ENCODE assay signal across 14 cellular contexts in the genomic region with DNA sequence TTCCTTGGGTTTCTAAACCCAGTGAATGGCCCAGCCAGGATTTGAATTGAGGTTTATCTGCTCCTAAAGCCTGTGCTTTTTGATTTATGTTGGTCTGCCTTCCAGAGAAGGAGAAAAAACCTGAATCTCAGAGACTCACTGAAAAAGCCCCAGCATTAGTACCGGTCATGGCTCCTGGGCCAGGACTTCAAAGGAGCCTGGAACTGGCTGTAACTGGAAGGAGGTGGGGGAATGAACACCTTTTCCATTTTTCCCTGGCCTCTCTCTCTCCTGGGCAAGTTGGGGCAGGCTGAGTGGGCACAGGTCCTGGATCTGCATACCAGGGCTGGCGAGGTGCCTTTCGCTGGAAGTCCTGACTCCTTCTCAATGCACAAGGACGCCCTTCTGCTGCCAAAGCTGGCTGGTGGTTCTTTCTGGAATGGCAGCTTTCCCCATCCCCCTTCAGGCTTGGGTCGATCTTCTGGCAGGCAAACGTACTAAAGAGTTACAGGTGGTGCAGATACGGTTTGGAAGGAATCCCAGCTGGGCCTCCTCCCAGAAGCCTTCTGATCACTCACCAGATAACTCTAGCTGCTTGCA.
DNase-seq lines count a peak whose midpoint lies in the region; ATAC-seq, FAIRE-seq and TF ChIP-seq lines count a peak whose summit lies in the region.
"Had no signal": no experiment of that assay in that cellular context is flagged by ENCODE, and none has a peak within 500 bp of the region (broad histone marks: within the 10 kb centered on the region; RNA-seq: fewer than 3 reads in every experiment).

No MANE protein-coding gene starts in this region.

- no peak overlapping the region for H4K5ac ChIP-seq in H1 (ENCODE audit: insufficient read length, low read depth, low read length)

- no peak overlapping the region for H4K91ac ChIP-seq in H1 (replicated peaks; ENCODE audit: insufficient read length, low read length)

- ATAC-seq in HG03135 (IDR thresholded peaks at IDR 0.05; ENCODE audit: unreplicated experiment), result no peak
- ATAC-seq in HG02840 (IDR thresholded peaks at IDR 0.05; ENCODE audit: low FRiP score, unreplicated experiment), result no peak

- H3K9me3 ChIP-seq in H1 (ENCODE audit: insufficient read depth in 2 of 2, low read depth in 1 of 2, low read length in 1 of 2), result no peaks in the 10 kb centered on the region
- H3K9me3 ChIP-seq: BLaER1 treated with 17β-estradiol and CSF1 and Interleukin-3, amounts not matched to agents 10 nM and 100 nM had no signal

- no peak overlapping the region for H2BK5ac ChIP-seq in H1 (ENCODE audit: low read depth, low read length)

- H3K9me3 Mint-ChIP-seq in activated T-cell treated with anti-CD3 and anti-CD28 coated beads, Interleukin-2, amount 50 U/mL, for 24 hours, result no peaks in the 10 kb centered on the region
- H3K9me3 Mint-ChIP-seq: immature natural killer cell had no signal

- H3K4me3 ChIP-seq in H1 (ENCODE audit: extremely low read depth in 1 of 4, insufficient read depth in 2 of 4, low read depth in 3 of 4, low read length in 4 of 4), result no peak overlapping the region
- H3K4me3 ChIP-seq: BLaER1 treated with 17β-estradiol and CSF1 and Interleukin-3, amounts not matched to agents 10 nM and 100 nM had no signal

- no peak for TF ChIP-seq EP300 in H1 (IDR thresholded peaks at IDR 0.05; ENCODE audit: borderline replicate concordance in 1 of 2, low read depth in 2 of 2, low read length in 2 of 2)

- H2BK120ac ChIP-seq in H1 (replicated peaks; ENCODE audit: low read depth, low read length), result no peak overlapping the region

- no peak overlapping the region for H3K4me2 ChIP-seq in H1 (ENCODE audit: insufficient read depth in 1 of 2, low read depth in 2 of 2, low read length in 2 of 2)
- H3K4me2 ChIP-seq: BLaER1 treated with 17β-estradiol and CSF1 and Interleukin-3, amounts not matched to agents 10 nM and 100 nM had no signal

- TF ChIP-seq CTCF in C4-2B (conservative IDR thresholded peaks at IDR 0.05), result peak; percentile 23; the same call in 1 of the 2 replicates
- TF ChIP-seq CTCF in H1 (IDR thresholded peaks at IDR 0.05; ENCODE audit: control extremely low read depth in 1 of 3, insufficient read depth in 1 of 3, low read depth in 1 of 3, low read length in 3 of 3), result peak in 1 of 3 experiments; percentile 32; a peak in 1 of 4 replicates

- H4K8ac ChIP-seq in H1 (ENCODE audit: extremely low read depth, insufficient read depth, low read length), result peak overlapping the region; percentile 12; the same call in 1 of the 2 replicates

- H3K79me2 ChIP-seq in H1 (ENCODE audit: control insufficient read depth in 1 of 2, insufficient read depth in 2 of 2, low read length in 2 of 2), result no peaks in the 10 kb centered on the region

- H3K4me1 ChIP-seq in H1 (replicated peaks in 1 of 4; ENCODE audit: control insufficient read depth in 3 of 4, insufficient read depth in 4 of 4, low read length in 3 of 4), result no peaks in the 10 kb centered on the region

- peak; percentile 25 to 30; a peak in 2 of 4 replicates for TF ChIP-seq RAD21 in H1 (IDR thresholded peaks at IDR 0.05 in 1 of 2, conservative IDR thresholded peaks at IDR 0.05 in 1 of 2; ENCODE audit: low read depth in 2 of 2, low read length in 2 of 2)

- POLR2A ChIA-PET in H1 (lab: Charles Lee; ENCODE audit: partially characterized antibody), result no interaction called here

- no peak overlapping the region for H2BK15ac ChIP-seq in H1 (ENCODE audit: low read length)

- no peak overlapping the region for H3K9ac ChIP-seq in H1 (replicated peaks in 1 of 4; ENCODE audit: extremely low read depth in 1 of 4, low read depth in 3 of 4, low read length in 3 of 4)
- H3K9ac ChIP-seq: BLaER1 treated with 17β-estradiol and CSF1 and Interleukin-3, amounts not matched to agents 10 nM and 100 nM had no signal

- H3K23me2 ChIP-seq in H1 (ENCODE audit: low read depth, low read length), result peaks cover 3% of the 10 kb centered on the region; the same call in 1 of the 2 replicates

- peak overlapping the region; percentile 17 for H2AFZ ChIP-seq in H1 (ENCODE audit: low read length)

- CTCF ChIA-PET in H1 (lab: Charles Lee; ENCODE audit: partially characterized antibody), result interaction anchor here (0.9 to 2.0 kb wide), 5 partner anchors 10 to 259 kb away, joined by 3 to 9 read pairs (median 4); no protein-coding TSS in a partner anchor

- H3K56ac ChIP-seq in H1 (replicated peaks; ENCODE audit: insufficient read length, low read depth, low read length), result no peak overlapping the region

- no peak overlapping the region for H3K14ac ChIP-seq in H1 (ENCODE audit: insufficient read length)

- no peaks in the 10 kb centered on the region for H3K79me1 ChIP-seq in H1 (ENCODE audit: low read depth, low read length)

- H3K27me3 Mint-ChIP-seq in activated T-cell treated with anti-CD3 and anti-CD28 coated beads, Interleukin-2, amount 50 U/mL, for 24 hours, result peaks cover 4% of the 10 kb centered on the region
- H3K27me3 Mint-ChIP-seq: activated naive CD8-positive, alpha-beta T cell treated with anti-CD3 and anti-CD28 coated beads, Interleukin-2, amount 10 ng/mL, durations not matched to agents 7 days and 5 days; stimulated activated naive CD8-positive, alpha-beta T cell treated with anti-CD3 and anti-CD28 coated beads, Interleukin-15, Interleukin-2, amounts not matched to agents 100 ng/mL and 50 ng/mL, for 24 hours had no signal

- H3K18ac ChIP-seq in H1 (ENCODE audit: extremely low read depth, low read length), result no peak overlapping the region

- no peak overlapping the region for H2BK12ac ChIP-seq in H1 (ENCODE audit: low read depth, low read length)

- no peak overlapping the region for H3K4ac ChIP-seq in H1 (replicated peaks; ENCODE audit: insufficient read length, low read depth, low read length)

- WGBS in H1 (ENCODE audit: extremely low coverage in 1 of 2, insufficient coverage in 1 of 2, insufficient read length in 1 of 2, insufficient replicate concordance in 2 of 2, low coverage in 1 of 2, low lambda C conversion rate in 2 of 2, missing lambda C conversion rate in 1 of 2), 2 experiments, result 82% methylated on average over 7 of the region's 7 CpGs; no CpG with 5 or more reads in 1 of the 2 experiments

- peak; percentile 64 to 87 for DNase-seq in NCI-H446 (lab: John Stamatoyannopoulos, UW)
- no peak for DNase-seq in H1 (ENCODE audit: low read depth in 1 of 2, low spot score in 2 of 2)
- DNase-seq in myocyte (ENCODE audit: low read depth), result peak; percentile 21
- DNase-seq in DMS53 treated with DMSO at 0.1 percent for 48 hours (lab: John Stamatoyannopoulos, UW; ENCODE audit: unreplicated experiment), result no peak
- DNase-seq in activated T-cell treated with anti-CD3 and anti-CD28 coated beads, Interleukin-2, amount 50 U/mL, for 24 hours, result no peak
- DNase-seq: activated naive CD8-positive, alpha-beta T cell treated with anti-CD3 and anti-CD28 coated beads, Interleukin-2, amount 10 ng/mL, durations not matched to agents 7 days and 5 days; immature natural killer cell; NCI-H510A treated with DMSO at 0.1 percent for 48 hours had no signal

- no peaks in the 10 kb centered on the region for H3K36me3 Mint-ChIP-seq in activated T-cell treated with anti-CD3 and anti-CD28 coated beads, Interleukin-2, amount 50 U/mL, for 24 hours (ENCODE audit: low read depth)
- H3K36me3 Mint-ChIP-seq: immature natural killer cell had no signal

- peaks cover 5% of the 10 kb centered on the region for H3K4me1 Mint-ChIP-seq in activated T-cell treated with anti-CD3 and anti-CD28 coated beads, Interleukin-2, amount 50 U/mL, for 24 hours (ENCODE audit: low read depth)

- no peak overlapping the region for H2AK5ac ChIP-seq in H1 (ENCODE audit: low read depth, low read length)

- no peak for FAIRE-seq in H1 (lab: Jason Lieb, UNC)
- FAIRE-seq: H54 had no signal

- no peak overlapping the region for H3K27ac Mint-ChIP-seq in activated T-cell treated with anti-CD3 and anti-CD28 coated beads, Interleukin-2, amount 50 U/mL, for 24 hours
- H3K27ac Mint-ChIP-seq: activated naive CD8-positive, alpha-beta T cell treated with anti-CD3 and anti-CD28 coated beads, Interleukin-2, amount 10 ng/mL, durations not matched to agents 7 days and 5 days; immature natural killer cell; stimulated activated naive CD8-positive, alpha-beta T cell treated with anti-CD3 and anti-CD28 coated beads, Interleukin-15, Interleukin-2, amounts not matched to agents 100 ng/mL and 50 ng/mL, for 24 hours had no signal

- no peak overlapping the region for H3K23ac ChIP-seq in H1 (ENCODE audit: insufficient read length)

- H3K27ac ChIP-seq in C4-2B, result peak overlapping the region; percentile 72
- no peak overlapping the region for H3K27ac ChIP-seq in H1 (ENCODE audit: low read depth, low read length)
- H3K27ac ChIP-seq: BLaER1 treated with 17β-estradiol and CSF1 and Interleukin-3, amounts not matched to agents 10 nM and 100 nM had no signal

- TF ChIP-seq POLR2A in H1 (IDR thresholded peaks at IDR 0.05; ENCODE audit: control extremely low read depth in 1 of 2, low read depth in 2 of 2, low read length in 2 of 2), result no peak

- peaks cover 0 to 2% of the 10 kb centered on the region in 2 experiments for H4K20me1 ChIP-seq in H1 (replicated peaks in 1 of 2; ENCODE audit: control insufficient read depth in 1 of 2, insufficient read depth in 2 of 2, low read length in 2 of 2)
- H4K20me1 ChIP-seq: BLaER1 treated with 17β-estradiol and CSF1 and Interleukin-3, amounts not matched to agents 10 nM and 100 nM had no signal

- no peak overlapping the region for H3K4me3 Mint-ChIP-seq in activated T-cell treated with anti-CD3 and anti-CD28 coated beads, Interleukin-2, amount 50 U/mL, for 24 hours
- H3K4me3 Mint-ChIP-seq: activated naive CD8-positive, alpha-beta T cell treated with anti-CD3 and anti-CD28 coated beads, Interleukin-2, amount 10 ng/mL, durations not matched to agents 7 days and 5 days; immature natural killer cell; stimulated activated naive CD8-positive, alpha-beta T cell treated with anti-CD3 and anti-CD28 coated beads, Interleukin-15, Interleukin-2, amounts not matched to agents 100 ng/mL and 50 ng/mL, for 24 hours had no signal

- no peaks in the 10 kb centered on the region for H3K36me3 ChIP-seq in H1 (ENCODE audit: control insufficient read depth in 2 of 4, insufficient read depth in 4 of 4, low read length in 3 of 4)
- H3K36me3 ChIP-seq: BLaER1 treated with 17β-estradiol and CSF1 and Interleukin-3, amounts not matched to agents 10 nM and 100 nM had no signal

- H2BK20ac ChIP-seq in H1 (ENCODE audit: low read length), result no peak overlapping the region

- no peaks in the 10 kb centered on the region for H3K27me3 ChIP-seq in H1 (replicated peaks in 1 of 4; ENCODE audit: control insufficient read depth in 3 of 4, extremely low read depth in 1 of 4, insufficient read depth in 3 of 4, low read length in 3 of 4)
- H3K27me3 ChIP-seq: BLaER1 treated with 17β-estradiol and CSF1 and Interleukin-3, amounts not matched to agents 10 nM and 100 nM had no signal

TF ChIP-seq in H1, 55 proteins besides CTCF, POLR2A, EP300 and RAD21:
- TF ChIP-seq, protein P1, sequence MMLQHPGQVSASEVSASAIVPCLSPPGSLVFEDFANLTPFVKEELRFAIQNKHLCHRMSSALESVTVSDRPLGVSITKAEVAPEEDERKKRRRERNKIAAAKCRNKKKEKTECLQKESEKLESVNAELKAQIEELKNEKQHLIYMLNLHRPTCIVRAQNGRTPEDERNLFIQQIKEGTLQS (IDR thresholded peaks at IDR 0.05; ENCODE audit: insufficient read depth, low read depth, low read length), result no peak
TF ChIP-seq in H1: peak in this region for 0.

Comparison
In these comparisons a context has a peak if more than half of its experiments do, and no peak if none do; other contexts are left out.
1. DNase-seq: peak in NCI-H446 (2 of 2) and myocyte (single experiment); none in H1 (0 of 2), DMS53 treated with DMSO at 0.1 percent for 48 hours (single experiment) and activated T-cell treated with anti-CD3 and anti-CD28 coated beads, Interleukin-2, amount 50 U/mL, for 24 hours (single experiment).